ENCODE assay signal across 9 cellular contexts in the genomic region with DNA sequence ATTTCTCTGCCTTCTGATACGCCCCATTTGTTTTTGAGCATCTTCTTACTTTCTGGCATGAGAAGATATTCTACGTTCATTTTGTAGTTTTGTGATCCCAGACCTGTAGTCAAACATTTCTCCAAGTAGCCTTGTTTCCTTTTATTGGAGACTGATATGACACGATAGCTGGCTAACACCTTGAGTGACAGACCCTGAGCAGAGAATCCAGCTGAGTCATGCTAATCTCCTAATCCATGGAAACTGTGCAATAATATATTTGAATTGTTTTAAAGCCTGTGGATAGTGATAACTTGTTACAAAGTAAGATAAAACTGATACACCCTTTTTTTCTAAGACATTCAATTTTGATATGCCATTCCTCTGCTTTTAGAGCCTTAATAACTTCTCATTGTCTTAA. TPM values are rescaled to one million over a fixed set of nuclear protein-coding genes. Genes with fewer than 3 reads are reported as not detected.
DNase-seq lines count a peak whose midpoint lies in the region; ATAC-seq and TF ChIP-seq lines count a peak whose summit lies in the region.
"Had no signal": no experiment of that assay in that cellular context is flagged by ENCODE, and none has a peak within 500 bp of the region (broad histone marks: within the 10 kb centered on the region; RNA-seq: fewer than 3 reads in every experiment).

No MANE protein-coding gene starts in this region.

- peak overlapping the region; percentile 30 to 87 (median 77) for H3K4me3 Mint-ChIP-seq in CD8-positive, alpha-beta memory T cell
- no peak overlapping the region for H3K4me3 Mint-ChIP-seq in chondrocyte (ENCODE audit: unreplicated experiment)

- H3K9me3 Mint-ChIP-seq in CD8-positive, alpha-beta memory T cell: no peaks in the 10 kb centered on the region
- no peaks in the 10 kb centered on the region for H3K9me3 Mint-ChIP-seq in chondrocyte (ENCODE audit: low read depth)

- TF ChIP-seq CTCF in chondrocyte (IDR thresholded peaks at IDR 0.05): no peak

- H3K4me1 ChIP-seq in CD8-positive, alpha-beta memory T cell (ENCODE audit: insufficient read depth, low read length): peaks cover 37% of the 10 kb centered on the region
- H3K4me1 ChIP-seq in rectal smooth muscle tissue (ENCODE audit: control insufficient read depth, insufficient read depth, low read length): peaks cover 7% of the 10 kb centered on the region
- H3K4me1 ChIP-seq: colonic mucosa had no signal

- no peaks in the 10 kb centered on the region for H3K27me3 ChIP-seq in CD8-positive, alpha-beta memory T cell (ENCODE audit: insufficient read depth, low read length, poor library complexity, severe bottlenecking)
- no peaks in the 10 kb centered on the region for H3K27me3 ChIP-seq in rectal smooth muscle tissue (ENCODE audit: control insufficient read depth, insufficient read depth, low read length)
- H3K27me3 ChIP-seq: colonic mucosa had no signal

- CTCF ChIA-PET in CD8-positive, alpha-beta memory T cell (lab: Charles Lee): interaction anchor here (2.2 kb wide), 1 partner anchor 13 kb away, joined by 4 read pairs; no protein-coding TSS in a partner anchor

- POLR2A ChIA-PET in CD8-positive, alpha-beta memory T cell (lab: Charles Lee): no interaction called here

- H3K36me3 ChIP-seq in CD8-positive, alpha-beta memory T cell (ENCODE audit: insufficient read depth, low read length): no peaks in the 10 kb centered on the region
- no peaks in the 10 kb centered on the region for H3K36me3 ChIP-seq in rectal smooth muscle tissue (ENCODE audit: control insufficient read depth, insufficient read depth, low read length)
- H3K36me3 ChIP-seq: colonic mucosa had no signal

- H3K4me1 Mint-ChIP-seq in CD8-positive, alpha-beta memory T cell: peaks cover 52 to 58% (median 57%) of the 10 kb centered on the region in 3 donors
- H3K4me1 Mint-ChIP-seq in chondrocyte (ENCODE audit: low read depth): peaks cover 39% of the 10 kb centered on the region

- no peak overlapping the region for H3K27ac ChIP-seq in CD8-positive, alpha-beta memory T cell (ENCODE audit: low read depth, low read length)
- H3K27ac ChIP-seq in rectal smooth muscle tissue (ENCODE audit: low read depth, low read length): peak overlapping the region; percentile 65

- no peaks in the 10 kb centered on the region for H3K36me3 Mint-ChIP-seq in CD8-positive, alpha-beta memory T cell
- H3K36me3 Mint-ChIP-seq in chondrocyte (ENCODE audit: low read depth): no peaks in the 10 kb centered on the region

- ATAC-seq in HG02610 (IDR thresholded peaks at IDR 0.05; ENCODE audit: unreplicated experiment) (no peak), HG02798 (IDR thresholded peaks at IDR 0.05; ENCODE audit: poor library complexity, unreplicated experiment) (no peak)

- no peak overlapping the region for H3K9ac ChIP-seq in rectal smooth muscle tissue (ENCODE audit: low read length)

- H3K27ac Mint-ChIP-seq in CD8-positive, alpha-beta memory T cell: peak overlapping the region; percentile 66 to 94 (median 86)
- H3K27ac Mint-ChIP-seq in chondrocyte (ENCODE audit: unreplicated experiment): peak overlapping the region; percentile 74

- H3K9me3 ChIP-seq in CD8-positive, alpha-beta memory T cell (ENCODE audit: low read length): no peaks in the 10 kb centered on the region
- H3K9me3 ChIP-seq: colonic mucosa had no signal

- no peak for DNase-seq in CD8-positive, alpha-beta memory T cell
- DNase-seq in NCI-H460 (ENCODE audit: extremely low read depth, low read depth): peak; percentile 21
- no peak for DNase-seq in chondrocyte (ENCODE audit: low spot score)
- DNase-seq in iPS-NIHi7 (ENCODE audit: extremely low spot score): no peak
- DNase-seq in stimulated activated CD8-positive, alpha-beta memory T cell treated with anti-CD3 and anti-CD28 coated beads, Interleukin-4, amount 100 ng/mL, for 48 hours: no peak
- DNase-seq: colonic mucosa had no signal

- no peak overlapping the region for H3K4me3 ChIP-seq in CD8-positive, alpha-beta memory T cell (ENCODE audit: low read length)
- peak overlapping the region; percentile 57 for H3K4me3 ChIP-seq in rectal smooth muscle tissue (ENCODE audit: low read length)
- H3K4me3 ChIP-seq: colonic mucosa had no signal

- no peaks in the 10 kb centered on the region for H3K27me3 Mint-ChIP-seq in CD8-positive, alpha-beta memory T cell
- no peaks in the 10 kb centered on the region for H3K27me3 Mint-ChIP-seq in chondrocyte (ENCODE audit: low read depth)

RNA-seq across cellular contexts. Expression of a gene that starts 1.2 kb away (rescaled TPM):
- total RNA-seq in CD8-positive, alpha-beta memory T cell: 1 to 10 TPM; 1.4 to 2.3 TPM
- polyA plus RNA-seq in CD8-positive, alpha-beta memory T cell: 12.7 TPM
- 15.7 and 16.1 TPM in 2 replicates for total RNA-seq in NCI-H460 (2014; rRNA removed; shearing (Covaris generic))
- polyA plus RNA-seq in NCI-H460 (2014; cell fraction: nucleus; rRNA removed): 37.2 and 52.8 TPM in 2 replicates
- 8.3 to 29.7 TPM (median 10.8 TPM) in 3 replicates for total RNA-seq in chondrocyte

RNA-seq across cellular contexts. Expression of a gene that starts 30.6 kb away (rescaled TPM):
- total RNA-seq in CD8-positive, alpha-beta memory T cell: 1 to 10 TPM; 6.6 to 7.6 TPM
- 29.8 TPM for polyA plus RNA-seq in CD8-positive, alpha-beta memory T cell
- total RNA-seq in NCI-H460 (2014; rRNA removed; shearing (Covaris generic)): 16.9 and 17.8 TPM in 2 replicates
- polyA plus RNA-seq in NCI-H460 (2014; cell fraction: nucleus; rRNA removed): 38.0 and 51.5 TPM in 2 replicates
- 6.6 to 35.4 TPM (median 7.4 TPM) in 3 replicates for total RNA-seq in chondrocyte
